Comparison of ENCODE assay signal across 1 cellular context in genomic region chr3:190701096-190701532, GRCh38.
TF ChIP-seq lines count a peak whose summit lies in the region.

No MANE protein-coding gene starts in this region.

TF ChIP-seq in HepG2, 621 proteins besides CTCF, POLR2A, EP300 and RAD21 (continued from another document and continues in another):
- TF ChIP-seq ZNF281 (CRISPR knock-in tag; IDR thresholded peaks at IDR 0.05; ENCODE audit: borderline replicate concordance) (no peak), CHD2 (IDR thresholded peaks at IDR 0.05; ENCODE audit: low read depth, low read length) (no peak), ARHGAP35 (CRISPR knock-in tag; IDR thresholded peaks at IDR 0.05; ENCODE audit: borderline replicate concordance) (no peak), E2F2 (CRISPR knock-in tag; IDR thresholded peaks at IDR 0.05; ENCODE audit: borderline replicate concordance) (no peak), THAP9 (CRISPR knock-in tag; IDR thresholded peaks at IDR 0.05; ENCODE audit: borderline replicate concordance) (no peak), ZNF382 (CRISPR knock-in tag; IDR thresholded peaks at IDR 0.05; ENCODE audit: borderline replicate concordance) (no peak), ZNF512B (CRISPR knock-in tag; IDR thresholded peaks at IDR 0.05; ENCODE audit: borderline replicate concordance) (no peak), ZBTB3 (CRISPR knock-in tag; IDR thresholded peaks at IDR 0.05; ENCODE audit: borderline replicate concordance, low read depth) (no peak), ASH2L (IDR thresholded peaks at IDR 0.05; ENCODE audit: insufficient read length, low read depth, low read length) (peak; percentile 21), STAG1 (CRISPR knock-in tag; IDR thresholded peaks at IDR 0.05) (peak; percentile 83), ZNF264 (CRISPR knock-in tag; IDR thresholded peaks at IDR 0.05) (peak; percentile 39; the same call in 1 of the 2 replicates), ZSCAN30 (CRISPR knock-in tag; IDR thresholded peaks at IDR 0.05) (no peak), ZNF451 (CRISPR knock-in tag; IDR thresholded peaks at IDR 0.05) (no peak), ZNF432 (CRISPR knock-in tag; IDR thresholded peaks at IDR 0.05; ENCODE audit: borderline replicate concordance) (no peak), ZNF362 (CRISPR knock-in tag; IDR thresholded peaks at IDR 0.05; ENCODE audit: borderline replicate concordance) (peak; percentile 39; the same call in 1 of the 2 replicates), ZBTB34 (CRISPR knock-in tag; IDR thresholded peaks at IDR 0.05) (no peak), ZNF234 (CRISPR knock-in tag; conservative IDR thresholded peaks at IDR 0.05) (no peak), KAT7 (CRISPR knock-in tag; IDR thresholded peaks at IDR 0.05; ENCODE audit: borderline replicate concordance) (no peak), ATAD3A (CRISPR knock-in tag; IDR thresholded peaks at IDR 0.05) (no peak), ZNF691 (CRISPR knock-in tag; IDR thresholded peaks at IDR 0.05; ENCODE audit: borderline replicate concordance, low read depth) (no peak), ZNF329 (CRISPR knock-in tag; IDR thresholded peaks at IDR 0.05; ENCODE audit: low read depth) (no peak), ZNF547 (CRISPR knock-in tag; IDR thresholded peaks at IDR 0.05) (no peak), HNRNPH1 (optimal IDR thresholded peaks at IDR 0.05; ENCODE audit: low read depth, low read length) (no peak), RARA (CRISPR knock-in tag; IDR thresholded peaks at IDR 0.05) (peak; percentile 43; the same call in 1 of the 2 replicates), HHEX (CRISPR knock-in tag; IDR thresholded peaks at IDR 0.05) (no peak), ZNF318 (CRISPR knock-in tag; IDR thresholded peaks at IDR 0.05) (no peak), ZNF816 (CRISPR knock-in tag; IDR thresholded peaks at IDR 0.05; ENCODE audit: borderline replicate concordance) (no peak), POGK (CRISPR knock-in tag; conservative IDR thresholded peaks at IDR 0.05) (no peak)
